Comparison of ENCODE assay signal across 8 cellular contexts in genomic region chr2:161586517-161587167, GRCh38. TPM values are rescaled to one million over a fixed set of nuclear protein-coding genes. Genes with fewer than 3 reads are reported as not detected.
DNase-seq lines count a peak whose midpoint lies in the region; ATAC-seq, FAIRE-seq and TF ChIP-seq lines count a peak whose summit lies in the region.

No MANE protein-coding gene starts in this region.

- TF ChIP-seq CTCF in D721Med (IDR thresholded peaks at IDR 0.05; ENCODE audit: insufficient read depth, missing control alignments) (peak; percentile 88), astrocyte of the spinal cord (IDR thresholded peaks at IDR 0.05; ENCODE audit: low read depth, low read length) (peak; percentile 54), right lobe of liver (IDR thresholded peaks at IDR 0.05) (peak; percentile 57 to 61 (median 60)), suprapubic skin (IDR thresholded peaks at IDR 0.05) (peak in 1 of 2 donors; percentile 45)

- no peak for TF ChIP-seq POLR2A in right lobe of liver (IDR thresholded peaks at IDR 0.05)
- no peak for TF ChIP-seq POLR2A in suprapubic skin (IDR thresholded peaks at IDR 0.05)

- no peak overlapping the region for H3K27ac ChIP-seq in right lobe of liver
- no peak overlapping the region for H3K27ac ChIP-seq in suprapubic skin

- DNase-seq in D721Med (ENCODE audit: insufficient read length, low spot score) (no peak), NCI-H146 treated with DMSO at 0.1 percent for 48 hours (lab: John Stamatoyannopoulos, UW; ENCODE audit: unreplicated experiment) (peak; percentile 33), astrocyte of the spinal cord (ENCODE audit: low read depth, low spot score) (peak; percentile 38), right lobe of liver (no peak), suprapubic skin (ENCODE audit: low spot score in 2 of 2) (no peak)

- TF ChIP-seq EP300 in suprapubic skin (IDR thresholded peaks at IDR 0.05) = no peak

- no peaks in the 10 kb centered on the region for H3K36me3 ChIP-seq in right lobe of liver
- H3K36me3 ChIP-seq in suprapubic skin = no peaks in the 10 kb centered on the region

- in situ Hi-C loops in astrocyte of the spinal cord (cut with HindIII; ENCODE audit: low sequenced_read_pairs) = no loop called here

- H3K4me1 ChIP-seq in right lobe of liver (no peaks in the 10 kb centered on the region), suprapubic skin (no peaks in the 10 kb centered on the region)

- intact Hi-C loops in right lobe of liver (cut with DNase I) = loop anchor here in 1 of 2 donors (10.0 kb wide), 1 partner anchor 358 kb away; no protein-coding TSS in a partner anchor

- no peak overlapping the region for H3K4me3 ChIP-seq in astrocyte of the spinal cord (ENCODE audit: low read depth, low read length)
- no peak overlapping the region for H3K4me3 ChIP-seq in right lobe of liver
- H3K4me3 ChIP-seq in suprapubic skin = no peak overlapping the region

- H3K27me3 ChIP-seq in right lobe of liver (no peaks in the 10 kb centered on the region), suprapubic skin (no peaks in the 10 kb centered on the region)

- ATAC-seq in GM21528 (IDR thresholded peaks at IDR 0.05; ENCODE audit: low FRiP score, unreplicated experiment) = peak; percentile 66
- ATAC-seq in right lobe of liver = peak; percentile 48 to 68 (median 58)
- no peak for ATAC-seq in GM21423 (IDR thresholded peaks at IDR 0.05; ENCODE audit: unreplicated experiment)
- no peak for ATAC-seq in HG03469 (IDR thresholded peaks at IDR 0.05; ENCODE audit: unreplicated experiment)

- 29% methylated on average over 6 of the region's 6 CpGs for WGBS in right lobe of liver (ENCODE audit: insufficient coverage, low coverage, low lambda C conversion rate, missing lambda C conversion rate)
- WGBS in suprapubic skin = 43% methylated on average over 6 of the region's 6 CpGs

- no peaks in the 10 kb centered on the region for H3K9me3 ChIP-seq in right lobe of liver
- no peaks in the 10 kb centered on the region for H3K9me3 ChIP-seq in suprapubic skin

- FAIRE-seq in D721Med (lab: Jason Lieb, UNC) = peak; percentile 77

RNA-seq across cellular contexts. Expression of gene SLC4A10, which starts 37.6 kb away (rescaled TPM):
- total RNA-seq in right lobe of liver = under 1 TPM in 4 of 6 experiments, not detected in 2; 0.09 to 0.20 (median 0.12) TPM
- not detected for total RNA-seq in suprapubic skin

Comparison
In these comparisons a context has a peak if more than half of its experiments do, and no peak if none do; other contexts are left out.
1. DNase-seq: peak in NCI-H146 treated with DMSO at 0.1 percent for 48 hours (single experiment) and astrocyte of the spinal cord (single experiment); none in D721Med (single experiment), right lobe of liver (0 of 3) and suprapubic skin (0 of 2).
2. ATAC-seq: peak in GM21528 (single experiment) and right lobe of liver (4 of 4); none in GM21423 (single experiment) and HG03469 (single experiment).